Comparison of ENCODE assay signal across 24 cellular contexts in genomic region chr2:240469747-240470146, GRCh38. TPM values are rescaled to one million over a fixed set of nuclear protein-coding genes. Genes with fewer than 3 reads are reported as not detected.
DNase-seq lines count a peak whose midpoint lies in the region; ATAC-seq, FAIRE-seq and TF ChIP-seq lines count a peak whose summit lies in the region.
"Had no signal": no experiment of that assay in that cellular context is flagged by ENCODE, and none has a peak within 500 bp of the region (broad histone marks: within the 10 kb centered on the region; RNA-seq: fewer than 3 reads in every experiment).

No MANE protein-coding gene starts in this region.

- H2BK20ac ChIP-seq in IMR-90 (ENCODE audit: low read depth, low read length): no peak overlapping the region

- H2AFZ ChIP-seq in IMR-90 (replicated peaks; ENCODE audit: low read length, poor library complexity) (peak overlapping the region; percentile 13), osteoblast (ENCODE audit: low read length) (no peak overlapping the region)
- H2AFZ ChIP-seq: hepatocyte had no signal

- no peak for TF ChIP-seq RAD21 in IMR-90 (IDR thresholded peaks at IDR 0.05; ENCODE audit: low read length)

- no peak overlapping the region for H2AK5ac ChIP-seq in IMR-90 (ENCODE audit: low read depth, low read length)

- H3K27me3 ChIP-seq in IMR-90 (ENCODE audit: control insufficient read depth, insufficient read depth, low read length) (no peaks in the 10 kb centered on the region), osteoblast (ENCODE audit: insufficient read depth, low read length) (no peaks in the 10 kb centered on the region), ascending aorta (no peaks in the 10 kb centered on the region)
- H3K27me3 ChIP-seq: dorsolateral prefrontal cortex, hepatocyte, MG63, stomach, tibial nerve had no signal

- H2BK120ac ChIP-seq in IMR-90 (ENCODE audit: low read depth, low read length): no peak overlapping the region

- intact Hi-C loops in IMR-90 (cut with micrococcal nuclease) (no loop called here), ascending aorta (cut with DNase I) (no loop called here)

- H3K79me1 ChIP-seq in IMR-90 (ENCODE audit: low read depth in 1 of 2, low read length in 2 of 2): 0 out of 4 replicates have a peak, but pooled peaks cover 0 to 3% of the 10 kb centered on the region in 2 experiments

- H3K4me3 ChIP-seq in IMR-90 (ENCODE audit: insufficient read depth, low read depth, low read length) (no peak overlapping the region), fibroblast of the aortic adventitia (ENCODE audit: low read depth, low read length) (no peak overlapping the region), osteoblast (ENCODE audit: insufficient read depth, low read length) (no peak overlapping the region), ascending aorta (no peak overlapping the region)
- H3K4me3 ChIP-seq: dorsolateral prefrontal cortex, hepatocyte, left ventricle myocardium inferior, MG63, stomach, tibial nerve had no signal

- H2BK5ac ChIP-seq in IMR-90 (ENCODE audit: low read depth, low read length, poor library complexity, severe bottlenecking): no peak overlapping the region

- no peak overlapping the region for H3K23ac ChIP-seq in IMR-90 (ENCODE audit: low read depth, low read length)

- FAIRE-seq in GM12891 (lab: Jason Lieb, UNC): peak; percentile 82
- FAIRE-seq: GM19239 had no signal

- no TSS peak for BruUV-seq in IMR-90 (replicated peaks; lab: Mats Ljungman, UMichigan)

- no peak overlapping the region for H3K56ac ChIP-seq in IMR-90 (ENCODE audit: extremely low read depth, insufficient read depth, low read length)

- H3K9me3 ChIP-seq in IMR-90 (ENCODE audit: control insufficient read depth, insufficient read depth, low read length) (peaks cover 5% of the 10 kb centered on the region; the same call in 1 of the 2 replicates), osteoblast (ENCODE audit: low read depth, low read length) (peaks cover 3% of the 10 kb centered on the region), ascending aorta (peaks cover 3 to 23% of the 10 kb centered on the region in 2 donors)
- H3K9me3 ChIP-seq: MG63 had no signal

- DNase-seq in GM12891 (ENCODE audit: insufficient read length, low spot score): no peak
- DNase-seq in IMR-90: no peak
- peak; percentile 8 for DNase-seq in fibroblast of the aortic adventitia (ENCODE audit: low read depth)
- DNase-seq in osteoblast (ENCODE audit: insufficient read length, low spot score, missing footprints): peak; percentile 29
- DNase-seq in NCI-H2196 (lab: John Stamatoyannopoulos, UW; ENCODE audit: unreplicated experiment): no peak
- DNase-seq in HuH-7 (ENCODE audit: low spot score): no peak
- DNase-seq in AG08396 (ENCODE audit: low spot score): no peak
- no peak for DNase-seq in ascending aorta (ENCODE audit: low spot score in 2 of 2)
- DNase-seq: activated CD4-positive, alpha-beta T cell treated with anti-CD3 and anti-CD28 coated beads for 1 hour; CD4-positive, CD25-positive, alpha-beta regulatory T cell; cerebellar nuclear complex; KBM-7; left ventricle myocardium inferior; MG63; NCI-H1436; NCI-H446; PC-3; SHP77 treated with DMSO at 0.1 percent for 48 hours; stomach had no signal

- H3K4me1 ChIP-seq in IMR-90 (ENCODE audit: control insufficient read depth, insufficient read depth, low read length): no peaks in the 10 kb centered on the region
- no peaks in the 10 kb centered on the region for H3K4me1 ChIP-seq in osteoblast (ENCODE audit: insufficient read depth, low read length)
- no peaks in the 10 kb centered on the region for H3K4me1 ChIP-seq in ascending aorta
- H3K4me1 ChIP-seq: stomach, tibial nerve had no signal

- 93% methylated on average over 6 of the region's 7 CpGs; no CpG with 5 or more reads in 1 of the 2 experiments for WGBS in IMR-90 (ENCODE audit: extremely low coverage in 2 of 2, insufficient read length in 1 of 2), 2 experiments

- no peak overlapping the region for H4K5ac ChIP-seq in IMR-90 (ENCODE audit: low read depth, low read length)

- ATAC-seq in IMR-90 (ENCODE audit: low read depth): no peak; the same call in 1 of the 2 replicates
- ATAC-seq: naive thymus-derived CD4-positive, alpha-beta T cell; PC-3 had no signal

- H2AK9ac ChIP-seq in IMR-90 (replicated peaks; ENCODE audit: low read depth, low read length, poor library complexity): peak overlapping the region; percentile 7

- H4K20me1 ChIP-seq in IMR-90 (ENCODE audit: insufficient read depth, low read length) (peaks cover 18% of the 10 kb centered on the region; the same call in 1 of the 2 replicates), osteoblast (ENCODE audit: insufficient read depth, low read length) (no peaks in the 10 kb centered on the region)

- H3K9me1 ChIP-seq in IMR-90 (ENCODE audit: insufficient read depth, low read length): peaks cover 7% of the 10 kb centered on the region

- no peak overlapping the region for H4K8ac ChIP-seq in IMR-90 (ENCODE audit: low read depth in 2 of 2, low read length in 2 of 2)

- POLR2A ChIA-PET in IMR-90 (lab: Charles Lee; ENCODE audit: unreplicated experiment): no interaction called here

- CTCF ChIA-PET in IMR-90 (lab: Yijun Ruan, JAX): no interaction called here

- in situ Hi-C loops in IMR-90 (cut with MboI; ENCODE audit: low sequenced_read_pairs): no loop called here

- H3K4ac ChIP-seq in IMR-90 (ENCODE audit: low read depth, low read length): no peak overlapping the region

- dilution Hi-C loops in IMR-90 (cut with HindIII; ENCODE audit: low sequenced_read_pairs, unreplicated experiment): no loop called here

- TF ChIP-seq POLR2A in GM12891 (IDR thresholded peaks at IDR 0.05; ENCODE audit: low read depth, low read length): no peak
- TF ChIP-seq POLR2A in IMR-90 (IDR thresholded peaks at IDR 0.05; ENCODE audit: low read depth, low read length): no peak

- no peak overlapping the region for H3K9ac ChIP-seq in IMR-90 (ENCODE audit: low read depth, low read length)

- no peak overlapping the region for H2BK15ac ChIP-seq in IMR-90 (ENCODE audit: low read depth, low read length)

- H3K36me3 ChIP-seq in IMR-90 (ENCODE audit: control insufficient read depth, insufficient read depth, low read length): peaks cover 16% of the 10 kb centered on the region; the same call in 1 of the 2 replicates
- H3K36me3 ChIP-seq in osteoblast (ENCODE audit: insufficient read depth, low read length): no peaks in the 10 kb centered on the region
- H3K36me3 ChIP-seq in ascending aorta: peaks cover 17% of the 10 kb centered on the region in 2 donors

- H3K18ac ChIP-seq in IMR-90 (ENCODE audit: low read depth, low read length): no peak overlapping the region

- H3K4me2 ChIP-seq in IMR-90 (ENCODE audit: low read depth, low read length) (no peak overlapping the region), osteoblast (ENCODE audit: insufficient read depth, low read length) (no peak overlapping the region)
- H3K4me2 ChIP-seq: hepatocyte had no signal

- no peak overlapping the region for H4K91ac ChIP-seq in IMR-90 (ENCODE audit: insufficient read depth, low read depth, low read length)

- no peak overlapping the region for H3K14ac ChIP-seq in IMR-90 (replicated peaks; ENCODE audit: low read depth, low read length)

- H3K27ac ChIP-seq in IMR-90 (ENCODE audit: insufficient read depth, low read length) (no peak overlapping the region), osteoblast (ENCODE audit: low read depth, low read length) (no peak overlapping the region), ascending aorta (no peak overlapping the region)
- H3K27ac ChIP-seq: hepatocyte, left ventricle myocardium inferior, stomach, tibial nerve had no signal

- H3K79me2 ChIP-seq in osteoblast (ENCODE audit: insufficient read depth, low read length): no peaks in the 10 kb centered on the region
- H3K79me2 ChIP-seq: hepatocyte had no signal

- TF ChIP-seq CTCF in IMR-90 (conservative IDR thresholded peaks at IDR 0.05; ENCODE audit: low read depth, low read length) (no peak), fibroblast of the aortic adventitia (IDR thresholded peaks at IDR 0.05; ENCODE audit: insufficient read depth, low read length) (no peak), osteoblast (IDR thresholded peaks at IDR 0.05; ENCODE audit: extremely low read depth, low read depth, low read length) (no peak), ascending aorta (IDR thresholded peaks at IDR 0.05) (no peak)

TF ChIP-seq in GM12891, 5 proteins besides CTCF, POLR2A, EP300 and RAD21:
- TF ChIP-seq TAF1 (IDR thresholded peaks at IDR 0.05; ENCODE audit: low read depth, low read length): no peak
- TF ChIP-seq POLR2AphosphoS5 (IDR thresholded peaks at IDR 0.05; ENCODE audit: low read depth, low read length): no peak
- TF ChIP-seq SPI1 (IDR thresholded peaks at IDR 0.05; ENCODE audit: low read depth, low read length): no peak
- no peak for TF ChIP-seq POU2F2 (IDR thresholded peaks at IDR 0.05; ENCODE audit: low read depth, low read length)
- no peak for TF ChIP-seq PAX5 (IDR thresholded peaks at IDR 0.05; ENCODE audit: insufficient read depth, low read length, severe bottlenecking)
TF ChIP-seq in GM12891: peak in this region for 0.

TF ChIP-seq in IMR-90, 13 proteins besides CTCF, POLR2A, EP300 and RAD21 (continues in another document):
- TF ChIP-seq MAZ (IDR thresholded peaks at IDR 0.05; ENCODE audit: borderline replicate concordance, low read depth, low read length) (no peak), RFX5 (IDR thresholded peaks at IDR 0.05; ENCODE audit: low read depth, low read length) (no peak), SMC3 (IDR thresholded peaks at IDR 0.05; ENCODE audit: low read depth, low read length) (no peak), MAFK (IDR thresholded peaks at IDR 0.05; ENCODE audit: low read depth, low read length) (no peak), CEBPB (IDR thresholded peaks at IDR 0.05; ENCODE audit: low read depth, low read length) (no peak), ELK1 (IDR thresholded peaks at IDR 0.05; ENCODE audit: borderline replicate concordance, low read depth, low read length) (no peak), CHD1 (IDR thresholded peaks at IDR 0.05; ENCODE audit: low read depth, low read length) (no peak), MXI1 (IDR thresholded peaks at IDR 0.05; ENCODE audit: borderline replicate concordance, low read depth, low read length) (no peak)

RNA-seq across cellular contexts. Expression of gene GPC1, which starts 34.3 kb away (rescaled TPM):
- polyA plus RNA-seq in GM12891 (2012; ENCODE audit: low read depth, missing spikeins): 0.19 TPM
- total RNA-seq in IMR-90 (2012; rRNA removed) (16.0 and 18.6 TPM in 2 replicates), fibroblast of the aortic adventitia (ENCODE audit: low replicate concordance) (44.7 and 69.6 TPM in 2 replicates), osteoblast (44.8 and 54.3 TPM in 2 replicates), ascending aorta (123 TPM)
- 211 and 222 TPM in 2 replicates for polyA plus RNA-seq in IMR-90 (2012; rRNA removed)
- polyA plus RNA-seq in IMR-90 (2012; cell fraction: cytosol; rRNA removed): 148 and 334 TPM in 2 replicates
- 193 and 494 TPM in 2 replicates for polyA plus RNA-seq in IMR-90 (2012; cell fraction: nucleus; rRNA removed; ENCODE audit: low replicate concordance)

Comparison
In these comparisons a context has a peak if more than half of its experiments do, and no peak if none do; other contexts are left out.
1. DNase-seq: peak in fibroblast of the aortic adventitia (single experiment) and osteoblast (single experiment); none in GM12891 (single experiment), IMR-90 (single experiment), NCI-H2196 (single experiment), HuH-7 (single experiment), AG08396 (single experiment) and ascending aorta (0 of 2).